In genomic region chr1:96861836-96862235, GRCh38 we compare ENCODE assay signal across 24 cellular contexts.
"Had no signal": no experiment of that assay in that cellular context is flagged by ENCODE, and none has a peak within 500 bp of the region (broad histone marks: within the 10 kb centered on the region; RNA-seq: fewer than 3 reads in every experiment).

No MANE protein-coding gene starts in this region.

- H3K4me1 ChIP-seq: colonic mucosa, foreskin keratinocyte, gastrocnemius medialis, heart left ventricle had no signal

- ATAC-seq: effector memory CD8-positive, alpha-beta T cell; esophagus mucosa; gastrocnemius medialis; gastroesophageal sphincter had no signal

- H3K9me3 ChIP-seq: colonic mucosa, esophagus squamous epithelium, gastrocnemius medialis had no signal

- H3K4me3 ChIP-seq: colonic mucosa, coronary artery, dorsolateral prefrontal cortex, esophagus muscularis mucosa, esophagus squamous epithelium, gastrocnemius medialis, gastroesophageal sphincter, heart left ventricle, heart right ventricle had no signal

- DNase-seq: colonic mucosa; cortex of kidney; dermis blood vessel endothelial cell; dorsolateral prefrontal cortex; effector CD4-positive, alpha-beta T cell; effector CD8-positive, alpha-beta T cell; effector memory CD4-positive, alpha-beta T cell; effector memory CD8-positive, alpha-beta T cell; endodermal cell; erythroblast; esophagus squamous epithelium; foreskin fibroblast; foreskin keratinocyte; foreskin melanocyte; gastrocnemius medialis; glutamatergic neuron; head of caudate nucleus; heart left ventricle; heart right ventricle had no signal

- H3K27me3 ChIP-seq: colonic mucosa, dorsolateral prefrontal cortex, esophagus muscularis mucosa, esophagus squamous epithelium, foreskin keratinocyte, gastrocnemius medialis, gastroesophageal sphincter, heart left ventricle, heart right ventricle had no signal

- H3K36me3 ChIP-seq: colonic mucosa, esophagus muscularis mucosa, esophagus squamous epithelium, gastrocnemius medialis, gastroesophageal sphincter, heart left ventricle, heart right ventricle had no signal

- H3K27ac ChIP-seq: colonic mucosa, coronary artery, dorsolateral prefrontal cortex, epithelial cell of prostate, esophagus muscularis mucosa, esophagus squamous epithelium, foreskin keratinocyte, gastrocnemius medialis, gastroesophageal sphincter, heart left ventricle, heart right ventricle had no signal
